ENCODE assay signal across 9 cellular contexts in the genomic region with DNA sequence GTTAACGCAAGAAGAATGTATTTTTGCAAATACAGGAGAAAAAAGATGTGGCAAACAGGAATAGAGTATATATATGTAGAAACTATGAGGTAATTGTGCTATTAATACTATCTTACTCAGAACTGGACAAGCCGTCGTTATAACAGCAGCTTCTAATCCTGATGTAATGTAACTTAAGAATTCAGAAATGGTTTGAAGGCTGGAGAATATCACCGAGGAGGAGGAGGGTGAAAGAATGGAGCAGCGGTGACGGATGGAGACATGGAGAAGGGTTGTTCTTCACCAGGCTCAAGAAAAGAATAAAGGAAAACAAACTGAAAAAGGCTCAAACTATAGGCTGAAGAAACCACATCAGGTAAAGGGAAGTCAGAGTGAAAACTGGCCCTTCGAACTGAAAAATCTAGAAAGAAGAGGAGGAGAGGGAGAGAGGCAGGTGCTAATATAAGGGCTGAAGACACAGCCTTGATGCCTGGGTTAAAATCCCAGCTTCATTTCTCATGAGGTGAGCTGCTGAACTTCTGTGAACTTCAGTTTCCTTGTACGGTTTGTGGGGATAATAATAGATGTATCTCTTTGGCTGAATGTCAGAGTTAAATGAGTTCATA. TPM values are rescaled to one million over a fixed set of nuclear protein-coding genes. Genes with fewer than 3 reads are reported as not detected.
DNase-seq lines count a peak whose midpoint lies in the region; ATAC-seq, FAIRE-seq and TF ChIP-seq lines count a peak whose summit lies in the region.
"Had no signal": no experiment of that assay in that cellular context is flagged by ENCODE, and none has a peak within 500 bp of the region (broad histone marks: within the 10 kb centered on the region; RNA-seq: fewer than 3 reads in every experiment).

No MANE protein-coding gene starts in this region.

- FAIRE-seq in bronchial epithelial cell (lab: Jason Lieb, UNC): no peak

- H3K27ac ChIP-seq in skeletal muscle tissue (ENCODE audit: low read depth, low read length): peak overlapping the region; percentile 94

- H3K27me3 ChIP-seq in bronchial epithelial cell (ENCODE audit: control insufficient read depth, insufficient read depth, low read length) (no peaks in the 10 kb centered on the region), skeletal muscle tissue (ENCODE audit: control insufficient read depth in 3 of 3, insufficient read depth in 3 of 3, low read length in 3 of 3) (no peaks in the 10 kb centered on the region)

- H3K36me3 ChIP-seq in bronchial epithelial cell (ENCODE audit: control insufficient read depth, insufficient read depth, low read length) (no peaks in the 10 kb centered on the region), skeletal muscle tissue (ENCODE audit: control insufficient read depth in 3 of 3, insufficient read depth in 3 of 3, low read length in 3 of 3) (no peaks in the 10 kb centered on the region)

- ATAC-seq in GM19372 (IDR thresholded peaks at IDR 0.05; ENCODE audit: low read depth, unreplicated experiment) (peak; percentile 60), HG03060 (IDR thresholded peaks at IDR 0.05; ENCODE audit: low read depth, unreplicated experiment) (peak; percentile 59), left lobe of liver (no peak)
- ATAC-seq: HCT116 had no signal

- H3K9ac ChIP-seq in skeletal muscle tissue (ENCODE audit: low read depth in 1 of 3, low read length in 3 of 3): peak overlapping the region; percentile 59 to 84 (median 81)

- H3K9me3 ChIP-seq in skeletal muscle tissue (ENCODE audit: control insufficient read depth in 3 of 3, low read length in 3 of 3): no peaks in the 10 kb centered on the region

- DNase-seq in bronchial epithelial cell (ENCODE audit: low read depth) (peak; percentile 31), CD1c-positive myeloid dendritic cell (ENCODE audit: extremely low spot score) (no peak), left lobe of liver (ENCODE audit: low spot score) (no peak), medulla oblongata (ENCODE audit: extremely low spot score) (no peak)
- DNase-seq: stimulated activated CD4-positive, alpha-beta T cell treated with anti-CD3 and anti-CD28 coated beads, Interleukin-4, amount 100 ng/mL, for 1 hour had no signal

- no peak for TF ChIP-seq CTCF in bronchial epithelial cell (IDR thresholded peaks at IDR 0.05; ENCODE audit: insufficient read depth, low read length, severe bottlenecking)

- H3K4me3 ChIP-seq in bronchial epithelial cell (ENCODE audit: low read depth, low read length): no peak overlapping the region
- H3K4me3 ChIP-seq in skeletal muscle tissue (ENCODE audit: low read length in 3 of 3): peak overlapping the region; percentile 63 to 74 (median 65)

- H3K4me1 ChIP-seq in skeletal muscle tissue (ENCODE audit: control insufficient read depth in 3 of 3, insufficient read depth in 3 of 3, low read length in 3 of 3): peaks cover 20 to 22% (median 22%) of the 10 kb centered on the region in 3 donors

RNA-seq across cellular contexts. Expression of gene GOLIM4, which starts 44.0 kb away (rescaled TPM):
- 17.8 and 26.1 TPM in 2 replicates for total RNA-seq in bronchial epithelial cell
- 23.5 TPM for total RNA-seq in skeletal muscle tissue
- 39.2 TPM for total RNA-seq in left lobe of liver
